Comparison of ENCODE assay signal across 11 cellular contexts in genomic region chr9:125460883-125461475, GRCh38.
A peak's percentile ranks its signal among the peaks of the same experiment; 100 is the strongest.
DNase-seq lines count a peak whose midpoint lies in the region; ATAC-seq and TF ChIP-seq lines count a peak whose summit lies in the region.
"Had no signal": no experiment of that assay in that cellular context is flagged by ENCODE, and none has a peak within 500 bp of the region (broad histone marks: within the 10 kb centered on the region; RNA-seq: fewer than 3 reads in every experiment).

No MANE protein-coding gene starts in this region.

- H3K4me1 Mint-ChIP-seq in chondrocyte (ENCODE audit: low read depth) (peaks cover 22% of the 10 kb centered on the region), nephron progenitor cell (no peaks in the 10 kb centered on the region), osteocyte (ENCODE audit: unreplicated experiment) (peaks cover 8% of the 10 kb centered on the region)
- H3K4me1 Mint-ChIP-seq: activated B cell treated with CpG ODN at 0.5 μM for 24 hours had no signal

- no peak for TF ChIP-seq POLR2A in thyroid gland (IDR thresholded peaks at IDR 0.05)

- H3K27ac Mint-ChIP-seq in chondrocyte (ENCODE audit: unreplicated experiment) (peak overlapping the region; percentile 5), nephron progenitor cell (peak overlapping the region; percentile 93), osteocyte (ENCODE audit: unreplicated experiment) (no peak overlapping the region)
- H3K27ac Mint-ChIP-seq: activated B cell treated with CpG ODN at 0.5 μM for 24 hours had no signal

- H3K9me3 Mint-ChIP-seq in chondrocyte (ENCODE audit: low read depth) = peaks cover 11% of the 10 kb centered on the region
- H3K9me3 Mint-ChIP-seq in nephron progenitor cell = peaks cover 47% of the 10 kb centered on the region
- peaks cover 14% of the 10 kb centered on the region for H3K9me3 Mint-ChIP-seq in osteocyte (ENCODE audit: unreplicated experiment)

- POLR2A ChIA-PET in HEK293T (lab: Yijun Ruan, JAX) = no interaction called here

- H3K36me3 ChIP-seq in thyroid gland = no peaks in the 10 kb centered on the region

- H3K36me3 Mint-ChIP-seq in chondrocyte (ENCODE audit: low read depth) (peaks cover 17% of the 10 kb centered on the region), nephron progenitor cell (ENCODE audit: low read depth) (peaks cover 47% of the 10 kb centered on the region), osteocyte (ENCODE audit: unreplicated experiment) (peaks cover 32% of the 10 kb centered on the region)

- H3K9me3 ChIP-seq in thyroid gland = no peaks in the 10 kb centered on the region

- intact Hi-C loops in thyroid gland (cut with DNase I) = no loop called here

- no peak overlapping the region for H3K4me3 ChIP-seq in thyroid gland (replicated peaks in 1 of 3)
- H3K4me3 ChIP-seq: SJCRH30 had no signal

- CTCF ChIA-PET in HEK293T (lab: Yijun Ruan, JAX) = no interaction called here

- H3K4me1 ChIP-seq in thyroid gland = peaks cover 5 to 7% of the 10 kb centered on the region in 2 donors

- DNase-seq in AG08396 (ENCODE audit: low spot score) = peak; percentile 86
- DNase-seq in HEK293T (ENCODE audit: extremely low spot score) = no peak
- DNase-seq in chondrocyte (ENCODE audit: low spot score) = no peak
- DNase-seq in nephron progenitor cell = no peak
- DNase-seq in activated naive CD4-positive, alpha-beta T cell treated with anti-CD3 and anti-CD28 coated beads, Interleukin-2, amount 50 U/mL, for 16 hours = no peak
- no peak for DNase-seq in osteocyte (ENCODE audit: extremely low spot score, unreplicated experiment)
- no peak for DNase-seq in thyroid gland
- DNase-seq: activated B cell treated with CpG ODN at 0.5 μM for 24 hours; activated T-cell treated with anti-CD3 and anti-CD28 coated beads, Interleukin-2, amount 50 U/mL, for 1 hour; SJCRH30 had no signal

- H3K27me3 ChIP-seq in thyroid gland = no peaks in the 10 kb centered on the region
- H3K27me3 ChIP-seq: SJCRH30 had no signal

- no peak overlapping the region for H3K27ac ChIP-seq in thyroid gland
- H3K27ac ChIP-seq: SJCRH30 had no signal

- H3K27me3 Mint-ChIP-seq in chondrocyte (ENCODE audit: low read depth) (no peaks in the 10 kb centered on the region), nephron progenitor cell (ENCODE audit: low read depth, poor library complexity) (peaks cover 2% of the 10 kb centered on the region), osteocyte (ENCODE audit: unreplicated experiment) (no peaks in the 10 kb centered on the region)
- H3K27me3 Mint-ChIP-seq: activated B cell treated with CpG ODN at 0.5 μM for 24 hours had no signal

- no peak for TF ChIP-seq CTCF in chondrocyte (IDR thresholded peaks at IDR 0.05)
- TF ChIP-seq CTCF in nephron progenitor cell (IDR thresholded peaks at IDR 0.05) = no peak
- TF ChIP-seq CTCF in osteocyte (IDR thresholded peaks at IDR 0.05) = no peak
- no peak for TF ChIP-seq CTCF in thyroid gland (IDR thresholded peaks at IDR 0.05)

- H3K4me3 Mint-ChIP-seq in chondrocyte (ENCODE audit: unreplicated experiment) (no peak overlapping the region), nephron progenitor cell (peak overlapping the region; percentile 58), osteocyte (ENCODE audit: unreplicated experiment) (no peak overlapping the region)
- H3K4me3 Mint-ChIP-seq: activated B cell treated with CpG ODN at 0.5 μM for 24 hours had no signal

- ATAC-seq in GM19328 (IDR thresholded peaks at IDR 0.05; ENCODE audit: unreplicated experiment) = no peak

- WGBS in thyroid gland, 2 donors = 89 to 96% methylated on average over 8 of the region's 8 CpGs

TF ChIP-seq in HEK293T, 16 proteins besides CTCF, POLR2A, EP300 and RAD21:
- TF ChIP-seq SUZ12 (IDR thresholded peaks at IDR 0.05) (no peak), TARDBP (IDR thresholded peaks at IDR 0.05) (no peak), NFRKB (IDR thresholded peaks at IDR 0.05) (no peak), PKNOX1 (IDR thresholded peaks at IDR 0.05) (peak; percentile 80), L3MBTL2 (conservative IDR thresholded peaks at IDR 0.05) (no peak), FOXK2 (IDR thresholded peaks at IDR 0.05) (no peak), FOXA1 (IDR thresholded peaks at IDR 0.05) (no peak), ELF4 (IDR thresholded peaks at IDR 0.05) (no peak)
TF ChIP-seq in HEK293T: peak in this region for 1.
